ENCODE assay signal across 22 cellular contexts in the genomic region with DNA sequence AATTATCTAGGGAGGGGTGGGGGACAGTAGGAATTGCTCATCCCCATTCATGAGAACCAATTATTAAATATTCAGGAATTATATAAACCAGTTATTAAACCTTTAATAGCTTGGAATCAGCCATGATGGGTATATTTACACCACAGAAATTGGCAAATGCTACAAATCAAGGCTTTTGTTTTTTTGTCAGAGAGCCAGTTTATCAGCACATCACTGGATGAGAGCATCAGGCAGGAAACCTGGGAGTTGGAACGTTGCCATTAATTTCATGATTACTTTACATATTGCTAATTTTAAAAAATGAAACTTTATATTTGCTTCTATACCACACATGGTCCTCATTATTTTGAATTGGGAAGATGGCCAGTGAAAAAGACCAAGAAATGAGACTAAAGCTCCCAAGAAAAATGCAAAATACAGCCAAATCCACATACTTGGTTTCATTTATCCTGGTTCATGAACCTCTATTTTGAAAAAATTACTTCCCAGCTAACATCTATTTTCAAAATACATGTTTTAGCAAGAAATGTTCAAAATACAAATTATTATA.
"Had no signal": no experiment of that assay in that cellular context is flagged by ENCODE, and none has a peak within 500 bp of the region (broad histone marks: within the 10 kb centered on the region; RNA-seq: fewer than 3 reads in every experiment).

No MANE protein-coding gene starts in this region.

- H3K27me3 ChIP-seq: brain microvascular endothelial cell, neural progenitor cell, ovary, sigmoid colon, stomach, upper lobe of right lung had no signal

- H3K4me3 ChIP-seq: lung, neural progenitor cell, ovary, sigmoid colon, stomach, thoracic aorta, upper lobe of right lung had no signal

- H3K9me3 ChIP-seq: ovary, sigmoid colon, stomach, thoracic aorta, upper lobe of right lung had no signal

- DNase-seq: activated CD4-positive, alpha-beta T cell treated with anti-CD3 and anti-CD28 coated beads for 36 hours; activated CD8-positive, alpha-beta memory T cell treated with anti-CD3 and anti-CD28 coated beads, Interleukin-2, amount 50 U/mL, for 48 hours; activated CD8-positive, alpha-beta T cell treated with anti-CD3 and anti-CD28 coated beads for 36 hours; activated gamma-delta T cell treated with Interleukin-2 at 50 U/mL for 16 hours; activated T-cell treated with anti-CD3 and anti-CD28 coated beads, Interleukin-2, amount 50 U/mL, for 72 hours; amygdala; brain microvascular endothelial cell; cortex of kidney; effector CD8-positive, alpha-beta T cell; glutamatergic neuron; left colon; midbrain; naive B cell; ovary; sigmoid colon; stimulated activated CD4-positive, alpha-beta T cell treated with anti-CD3 and anti-CD28 coated beads, Interleukin-2, amount 100 ng/mL, for 24 hours; stomach; T-helper 17 cell; upper lobe of right lung had no signal

- H3K36me3 ChIP-seq: brain microvascular endothelial cell, neural progenitor cell, ovary, stomach, thoracic aorta, upper lobe of right lung had no signal

- H3K9ac ChIP-seq: neural progenitor cell had no signal

- H3K4me1 ChIP-seq: neural progenitor cell, sigmoid colon, stomach, upper lobe of right lung had no signal

- ATAC-seq: activated CD4-positive, alpha-beta T cell treated with anti-CD3 and anti-CD28 coated beads for 36 hours; activated CD8-positive, alpha-beta T cell treated with anti-CD3 and anti-CD28 coated beads for 36 hours; activated T-cell treated with anti-CD3 and anti-CD28 coated beads, Interleukin-2, amount 50 U/mL, for 72 hours; left colon; T-helper 17 cell; upper lobe of right lung had no signal
